In the genomic region with DNA sequence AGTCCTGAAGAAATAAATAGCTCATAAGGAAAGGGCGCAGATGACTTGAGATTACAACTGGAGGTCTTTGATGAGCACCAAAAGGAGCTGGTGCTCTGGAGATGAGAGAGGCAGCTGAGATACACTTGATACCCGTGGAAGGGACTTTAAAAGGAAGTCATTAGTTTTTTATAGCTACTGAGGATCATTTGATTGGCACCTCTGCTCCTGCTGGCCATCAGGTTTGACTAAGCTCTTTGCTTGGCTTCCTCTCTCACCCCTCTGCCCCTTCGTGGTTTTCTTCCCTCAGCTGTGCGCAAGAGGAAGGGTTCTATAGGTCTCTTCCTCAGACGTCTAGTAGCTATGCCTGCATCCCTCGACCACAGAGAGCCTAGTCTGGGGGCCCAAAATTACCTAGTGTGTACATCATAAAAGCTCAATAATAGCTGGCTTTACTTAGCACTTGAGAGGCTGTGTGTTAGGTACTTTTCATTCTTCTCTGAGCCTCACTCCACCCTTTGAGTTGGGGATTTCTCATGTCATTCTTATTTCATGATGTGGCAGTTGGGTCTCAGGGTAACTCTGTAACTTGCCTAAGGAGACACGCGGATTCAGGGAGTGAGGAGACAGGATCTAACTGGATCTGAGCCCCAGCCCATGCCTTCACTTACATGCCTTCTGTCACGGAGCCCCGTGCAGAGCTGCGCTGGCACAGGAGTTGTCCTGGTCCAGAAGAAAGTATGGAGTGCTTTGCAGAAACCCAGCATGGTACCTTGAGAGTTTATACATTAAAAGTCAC, we compare ENCODE assay signal across 28 cellular contexts.
DNase-seq lines count a peak whose midpoint lies in the region; ATAC-seq and TF ChIP-seq lines count a peak whose summit lies in the region.
"Had no signal": no experiment of that assay in that cellular context is flagged by ENCODE, and none has a peak within 500 bp of the region (broad histone marks: within the 10 kb centered on the region; RNA-seq: fewer than 3 reads in every experiment).

No MANE protein-coding gene starts in this region.

- H3K36me3 ChIP-seq in BLaER1 (no peaks in the 10 kb centered on the region), adipocyte (ENCODE audit: control insufficient read depth, insufficient read depth, low read length, severe bottlenecking) (no peaks in the 10 kb centered on the region), left lung (no peaks in the 10 kb centered on the region)
- H3K36me3 ChIP-seq: adrenal gland, BE2C, upper lobe of left lung, WERI-Rb-1 had no signal

- intact Hi-C loops in left lung (cut with DNase I) (no loop called here), head of caudate nucleus (cut with DNase I) (no loop called here)

- peak overlapping the region; percentile 43 for H3K4me2 ChIP-seq in BLaER1

- H3K9me3 ChIP-seq in BLaER1 (no peaks in the 10 kb centered on the region), adipocyte (ENCODE audit: control insufficient read depth, low read length) (no peaks in the 10 kb centered on the region), left lung (no peaks in the 10 kb centered on the region)
- H3K9me3 ChIP-seq: adrenal gland, BE2C, upper lobe of left lung had no signal

- CTCF ChIA-PET in HEK293T (lab: Yijun Ruan, JAX) (interaction anchor here (0.8 to 1.2 kb wide), 2 partner anchors 10 kb away, joined by 3 to 4 read pairs; no protein-coding TSS in a partner anchor), RWPE1 (lab: Yijun Ruan, JAX) (interaction anchor here (0.6 to 1.2 kb wide), 4 partner anchors 18 to 1073 kb away, joined by 3 read pairs; no protein-coding TSS in a partner anchor)

- H4K20me1 ChIP-seq in BLaER1, result no peaks in the 10 kb centered on the region

- DNase-seq in HEK293T (ENCODE audit: extremely low spot score) (no peak), adipocyte (ENCODE audit: low read depth) (peak; percentile 25), left lung (no peak), NCI-H187 (lab: John Stamatoyannopoulos, UW) (no peak), GOT3 (lab: John Stamatoyannopoulos, UW) (no peak), RWPE1 (ENCODE audit: low spot score) (no peak), head of caudate nucleus (no peak)
- DNase-seq: activated CD4-positive, alpha-beta T cell treated with anti-CD3 and anti-CD28 coated beads, Interleukin-2, amount 10 ng/mL, durations not matched to agents 24 days and 14 days; activated CD8-positive, alpha-beta memory T cell treated with anti-CD3 and anti-CD28 coated beads, Interleukin-2, amount 10 ng/mL, durations not matched to agents 7 days and 5 days; activated naive CD4-positive, alpha-beta T cell; activated T-cell treated with anti-CD3 and anti-CD28 coated beads, Interleukin-2, amount 50 U/mL, for 48 hours; adrenal gland; BE2C; glutamatergic neuron; GM23248; IMR-90; islet precursor cell; midbrain; MM.1S; NCI-H1436; stimulated activated CD4-positive, alpha-beta T cell treated with anti-CD3 and anti-CD28 coated beads, Interleukin-12 subunit alpha, Interleukin-12 subunit beta, amount 100 ng/mL, for 4 hours; stimulated activated CD4-positive, alpha-beta T cell treated with anti-CD3 and anti-CD28 coated beads, Interleukin-4, amount 100 ng/mL, for 1 hour; T-helper 17 cell; upper lobe of left lung; WERI-Rb-1 had no signal

- no peak for TF ChIP-seq CTCF in left lung (IDR thresholded peaks at IDR 0.05)
- no peak for TF ChIP-seq CTCF in RWPE1 (conservative IDR thresholded peaks at IDR 0.05; ENCODE audit: low read depth)

- POLR2A ChIA-PET in HEK293T (lab: Yijun Ruan, JAX) (interaction anchor here (0.8 kb wide), 1 partner anchor 20 kb away, joined by 3 read pairs; no protein-coding TSS in a partner anchor), RWPE1 (lab: Yijun Ruan, JAX; ENCODE audit: low non-redundant PET) (no interaction called here)

- no peak overlapping the region for H3K4me3 ChIP-seq in BLaER1
- H3K4me3 ChIP-seq in adipocyte (ENCODE audit: low read length), result no peak overlapping the region
- H3K4me3 ChIP-seq in left lung, result no peak overlapping the region
- H3K4me3 ChIP-seq: adrenal gland, GM23248, upper lobe of left lung had no signal

- ATAC-seq in left lung, result peak; percentile 54
- ATAC-seq: activated CD8-positive, alpha-beta memory T cell treated with anti-CD3 and anti-CD28 coated beads, Interleukin-2, amount 10 ng/mL, durations not matched to agents 7 days and 5 days; natural killer cell treated with Interleukin-12 subunit alpha and Interleukin-12 subunit beta and Interleukin-15 and Interleukin-18, amount 100 ng/mL, for 72 hours; SK-N-SH treated with all-trans-retinoic acid at 6 μM for 48 hours; T-helper 17 cell had no signal

- no peak overlapping the region for H3K27ac ChIP-seq in BLaER1
- no peak overlapping the region for H3K27ac ChIP-seq in left lung
- H3K27ac ChIP-seq in RWPE1, result no peak overlapping the region
- H3K27ac ChIP-seq: adrenal gland, GM23248, upper lobe of left lung, WERI-Rb-1 had no signal

- H3K9ac ChIP-seq in BLaER1 (no peak overlapping the region), adipocyte (ENCODE audit: low read length) (no peak overlapping the region)
- H3K9ac ChIP-seq: GM23248 had no signal

- H3K27me3 ChIP-seq in BLaER1 (no peaks in the 10 kb centered on the region), adipocyte (replicated peaks; ENCODE audit: control insufficient read depth, insufficient read depth, low read length) (peaks cover 18% of the 10 kb centered on the region), left lung (no peaks in the 10 kb centered on the region)
- H3K27me3 ChIP-seq: adrenal gland, BE2C, upper lobe of left lung had no signal

- H3K4me1 ChIP-seq in BLaER1 (peaks cover 12% of the 10 kb centered on the region), adipocyte (ENCODE audit: control insufficient read depth, insufficient read depth, low read length) (no peaks in the 10 kb centered on the region), left lung (no peaks in the 10 kb centered on the region)
- H3K4me1 ChIP-seq: BE2C, upper lobe of left lung had no signal

TF ChIP-seq in HEK293T, 16 proteins besides CTCF, POLR2A, EP300 and RAD21:
- no peak for TF ChIP-seq NFRKB (IDR thresholded peaks at IDR 0.05)
- TF ChIP-seq, protein P1, sequence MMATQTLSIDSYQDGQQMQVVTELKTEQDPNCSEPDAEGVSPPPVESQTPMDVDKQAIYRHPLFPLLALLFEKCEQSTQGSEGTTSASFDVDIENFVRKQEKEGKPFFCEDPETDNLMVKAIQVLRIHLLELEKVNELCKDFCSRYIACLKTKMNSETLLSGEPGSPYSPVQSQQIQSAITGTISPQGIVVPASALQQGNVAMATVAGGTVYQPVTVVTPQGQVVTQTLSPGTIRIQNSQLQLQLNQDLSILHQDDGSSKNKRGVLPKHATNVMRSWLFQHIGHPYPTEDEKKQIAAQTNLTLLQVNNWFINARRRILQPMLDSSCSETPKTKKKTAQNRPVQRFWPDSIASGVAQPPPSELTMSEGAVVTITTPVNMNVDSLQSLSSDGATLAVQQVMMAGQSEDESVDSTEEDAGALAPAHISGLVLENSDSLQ (IDR thresholded peaks at IDR 0.05), result peak; percentile 47
